Comparison of ENCODE assay signal across 1 cellular context in the genomic region with DNA sequence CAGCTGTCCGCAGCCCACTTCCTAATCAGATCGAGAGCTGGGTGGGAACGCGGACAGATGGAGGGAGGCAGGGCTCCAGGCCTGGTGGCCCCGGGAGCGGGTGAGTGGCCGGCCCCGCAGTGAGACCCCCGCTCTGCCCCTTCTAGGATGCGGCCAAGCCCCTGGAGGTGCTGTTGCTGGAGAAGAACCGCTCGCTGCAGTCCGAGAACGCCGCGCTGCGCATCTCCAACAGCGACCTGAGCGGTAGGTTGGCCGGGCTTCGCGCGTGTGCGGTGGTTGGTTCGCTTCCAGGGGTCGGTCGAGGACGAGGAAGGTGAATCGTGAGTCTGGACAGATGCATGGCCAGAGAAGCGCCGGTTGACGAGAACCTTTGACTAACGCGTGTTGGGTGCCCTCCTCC.
TF ChIP-seq lines count a peak whose summit lies in the region.

No MANE protein-coding gene starts in this region.

TF ChIP-seq in HepG2, 621 proteins besides CTCF, POLR2A, EP300 and RAD21 (continued from another document):
- TF ChIP-seq, protein P1, sequence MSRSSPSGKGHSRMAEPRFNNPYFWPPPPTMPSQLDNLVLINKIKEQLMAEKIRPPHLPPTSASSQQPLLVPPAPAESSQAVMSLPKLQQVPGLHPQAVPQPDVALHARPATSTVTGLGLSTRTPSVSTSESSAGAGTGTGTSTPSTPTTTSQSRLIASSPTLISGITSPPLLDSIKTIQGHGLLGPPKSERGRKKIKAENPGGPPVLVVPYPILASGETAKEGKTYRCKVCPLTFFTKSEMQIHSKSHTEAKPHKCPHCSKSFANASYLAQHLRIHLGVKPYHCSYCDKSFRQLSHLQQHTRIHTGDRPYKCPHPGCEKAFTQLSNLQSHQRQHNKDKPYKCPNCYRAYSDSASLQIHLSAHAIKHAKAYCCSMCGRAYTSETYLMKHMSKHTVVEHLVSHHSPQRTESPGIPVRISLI (CRISPR knock-in tag; IDR thresholded peaks at IDR 0.05; ENCODE audit: borderline replicate concordance) = no peak
- TF ChIP-seq RFXANK (CRISPR knock-in tag; IDR thresholded peaks at IDR 0.05) = no peak
- TF ChIP-seq ZNF773 (CRISPR knock-in tag; IDR thresholded peaks at IDR 0.05; ENCODE audit: borderline replicate concordance) = no peak
